1 cellular context compared by ENCODE assay signal in genomic region chr19:48994035-48994386, GRCh38.
TF ChIP-seq lines count a peak whose summit lies in the region.

No MANE protein-coding gene starts in this region.

TF ChIP-seq in HCT116, 20 proteins besides CTCF, POLR2A, EP300 and RAD21 (continued from another document):
- TF ChIP-seq REST (IDR thresholded peaks at IDR 0.05; ENCODE audit: low read depth) = no peak
- no peak for TF ChIP-seq CBX3 (IDR thresholded peaks at IDR 0.05; ENCODE audit: low read depth)
- TF ChIP-seq EZH2phosphoT487 (IDR thresholded peaks at IDR 0.05; ENCODE audit: borderline replicate concordance) = no peak
- no peak for TF ChIP-seq MAX (IDR thresholded peaks at IDR 0.05)
- TF ChIP-seq SRF (IDR thresholded peaks at IDR 0.05; ENCODE audit: low read depth) = no peak
- TF ChIP-seq ZNF274 (IDR thresholded peaks at IDR 0.05; ENCODE audit: low read depth, low read length) = no peak
TF ChIP-seq in HCT116: peak in this region for 0.
